Comparison of ENCODE assay signal across 8 cellular contexts in the genomic region with DNA sequence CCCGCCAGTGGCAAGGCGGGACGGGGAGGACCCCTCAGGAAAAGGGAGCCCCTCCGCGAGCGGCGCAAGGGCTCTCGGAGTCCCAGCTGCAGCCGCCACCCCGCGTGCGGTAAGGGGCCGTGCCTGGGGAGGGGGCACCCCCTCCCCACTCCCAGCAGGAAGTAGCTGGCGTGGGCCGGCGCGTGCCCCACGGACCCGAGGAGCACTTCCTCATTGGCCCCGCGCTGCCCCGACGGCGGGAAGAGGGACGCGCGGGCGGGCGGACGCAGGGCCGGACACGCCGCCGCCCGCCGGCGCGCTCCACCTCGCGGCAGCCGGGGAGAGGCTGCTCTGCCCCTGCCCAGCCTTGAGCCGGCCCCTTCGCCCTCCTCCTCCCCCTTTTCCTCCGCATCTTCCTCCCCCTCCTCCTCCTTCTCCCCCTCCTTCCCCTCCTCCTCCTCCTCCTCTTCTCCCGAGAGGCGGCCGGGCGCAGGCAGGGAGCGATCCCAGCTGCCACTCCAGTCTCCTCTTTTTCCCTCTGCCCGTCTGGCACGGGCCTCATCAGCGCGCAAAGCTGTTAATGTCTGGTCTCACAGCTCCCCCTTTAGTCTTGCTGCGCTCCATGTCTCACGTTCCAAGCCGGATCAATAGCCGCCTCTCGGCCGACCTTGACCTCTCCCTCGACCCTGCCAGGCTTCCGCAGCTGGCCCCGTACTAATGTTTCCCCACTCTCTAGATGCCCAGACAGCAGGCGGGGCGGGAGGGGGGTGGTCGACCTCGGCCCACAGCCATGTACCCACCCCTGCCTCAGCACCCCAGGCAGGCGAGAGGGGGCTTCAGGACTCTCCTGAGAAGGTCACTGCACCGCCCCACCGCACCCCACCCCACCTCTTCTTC. TPM values are rescaled to one million over a fixed set of nuclear protein-coding genes. Genes with fewer than 3 reads are reported as not detected.
DNase-seq lines count a peak whose midpoint lies in the region; ATAC-seq and TF ChIP-seq lines count a peak whose summit lies in the region.

No MANE protein-coding gene starts in this region.

- intact Hi-C loops in spleen (cut with DNase I; ENCODE audit: low total_unique reads): no loop called here

- H3K9me3 ChIP-seq in spleen: no peaks in the 10 kb centered on the region

- H3K36me3 ChIP-seq in spleen: no peaks in the 10 kb centered on the region

- H3K4me3 ChIP-seq in GM12865 (ENCODE audit: low read depth, low read length): peak overlapping the region; percentile 23
- peak overlapping the region; percentile 30 to 75 (median 45) for H3K4me3 ChIP-seq in spleen

- TF ChIP-seq CTCF in 22Rv1 (IDR thresholded peaks at IDR 0.05) (peak; percentile 37), GM12865 (IDR thresholded peaks at IDR 0.05; ENCODE audit: insufficient read depth, low read depth, low read length, missing control alignments) (peak; percentile 4), spleen (IDR thresholded peaks at IDR 0.05 in 8 of 11, conservative IDR thresholded peaks at IDR 0.05 in 3 of 11) (peak in 5 of 11 experiments; percentile 9 to 39 (median 15))

- H3K27me3 ChIP-seq in spleen (replicated peaks in 1 of 7): peaks cover 5 to 100% (median 66%) of the 10 kb centered on the region in 7 donors

- 2 to 6% (median 2%) methylated on average over 24 to 69 of the region's 69 CpGs for WGBS in spleen, 5 donors

- no peak for TF ChIP-seq POLR2A in spleen (IDR thresholded peaks at IDR 0.05)

- ATAC-seq in HG03378 (IDR thresholded peaks at IDR 0.05; ENCODE audit: unreplicated experiment): no peak

- H3K4me1 ChIP-seq in spleen: peaks cover 14 to 56% (median 50%) of the 10 kb centered on the region in 6 donors

- H3K27ac ChIP-seq in 22Rv1 (no peak overlapping the region), caudate nucleus (ENCODE audit: low read depth, low read length) (peak overlapping the region; percentile 52), spleen (peak overlapping the region in 5 of 8 donors; percentile 5 to 93 (median 84))

- peak; percentile 45 for DNase-seq in GM12865 (ENCODE audit: low read depth)
- peak; percentile 94 for DNase-seq in NCI-H1092 treated with DMSO at 0.1 percent for 48 hours (lab: John Stamatoyannopoulos, UW)
- peak in 4 of 5 donors; percentile 33 to 76 (median 47) for DNase-seq in T-helper 1 cell
- DNase-seq in caudate nucleus (lab: John Stamatoyannopoulos, UW): peak in 35 of 61 donors; percentile 33 to 87 (median 55)
- peak; percentile 53 for DNase-seq in iris pigment epithelial cell (ENCODE audit: low read depth)
- no peak for DNase-seq in spleen

RNA-seq across cellular contexts. Expression of gene BCL11B, which starts 2.6 kb away (rescaled TPM):
- total RNA-seq in spleen: 10 to 100 TPM in 6 of 7 donors, 1 to 10 TPM in 1; 7.9 to 21.1 (median 13.1) TPM
- 1 to 10 TPM in 2 of 3 donors, under 1 TPM in 1; 0.74 to 1.5 (median 1.4) TPM for polyA plus RNA-seq in spleen
